Comparison of ENCODE assay signal across 20 cellular contexts in the genomic region with DNA sequence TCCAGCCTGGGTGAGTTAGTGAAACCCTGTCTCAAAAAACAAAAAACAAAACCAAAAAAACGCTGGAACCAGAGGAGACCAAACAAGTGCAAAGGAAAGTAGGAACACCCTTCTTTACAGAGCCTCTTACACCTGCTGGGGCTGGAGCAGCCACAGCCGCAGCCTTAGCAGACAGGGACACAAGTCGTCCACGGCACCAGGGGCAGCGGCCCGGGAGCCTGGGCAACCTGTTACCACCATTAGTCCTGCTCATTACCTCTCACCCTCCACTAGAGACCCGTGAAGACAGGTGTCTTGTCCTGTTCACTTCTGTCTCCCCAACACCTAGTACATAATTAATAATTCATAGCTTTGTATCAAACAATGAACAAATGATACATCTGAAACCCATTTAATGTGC.
"Had no signal": no experiment of that assay in that cellular context is flagged by ENCODE, and none has a peak within 500 bp of the region (broad histone marks: within the 10 kb centered on the region; RNA-seq: fewer than 3 reads in every experiment).

No MANE protein-coding gene starts in this region.

- H3K36me3 ChIP-seq: esophagus squamous epithelium, gastrocnemius medialis, right lobe of liver had no signal

- H3K36me3 Mint-ChIP-seq: activated naive CD4-positive, alpha-beta T cell treated with anti-CD3 and anti-CD28 coated beads, Interleukin-2, amount 50 U/mL, for 72 hours had no signal

- H3K27me3 ChIP-seq: gastrocnemius medialis, right lobe of liver had no signal

- H3K9me3 ChIP-seq: esophagus squamous epithelium, gastrocnemius medialis, mucosa of descending colon, right lobe of liver had no signal

- ATAC-seq: activated naive CD4-positive, alpha-beta T cell treated with anti-CD3 and anti-CD28 coated beads, Interleukin-2, amount 50 U/mL, for 72 hours; gastrocnemius medialis; left cardiac atrium; mucosa of descending colon; right lobe of liver; SK-N-SH treated with all-trans-retinoic acid at 6 μM for 48 hours had no signal

- DNase-seq: activated CD4-positive, alpha-beta T cell treated with anti-CD3 and anti-CD28 coated beads for 1 hour; activated CD4-positive, alpha-beta T cell treated with anti-CD3 and anti-CD28 coated beads, Interleukin-2, amount 50 U/mL, for 1 hour; central memory CD4-positive, alpha-beta T cell; esophagus squamous epithelium; gastrocnemius medialis; hypothalamus; left cardiac atrium; mesenchymal stem cell; mucosa of descending colon; nephron progenitor cell; small intestine; stimulated activated CD4-positive, alpha-beta T cell treated with anti-CD3 and anti-CD28 coated beads, Interleukin-15, amount 100 ng/mL, for 24 hours; stimulated activated naive CD4-positive, alpha-beta T cell had no signal

- H3K27ac ChIP-seq: dorsolateral prefrontal cortex, esophagus squamous epithelium, gastrocnemius medialis, parathyroid adenoma, right lobe of liver, VCaP had no signal

- H3K4me1 ChIP-seq: gastrocnemius medialis, parathyroid adenoma, right lobe of liver had no signal

- H3K27ac Mint-ChIP-seq: activated naive CD4-positive, alpha-beta T cell treated with anti-CD3 and anti-CD28 coated beads, Interleukin-2, amount 50 U/mL, for 72 hours; activated T-helper 1 cell treated with anti-CD3 and anti-CD28 coated beads, Interleukin-12 subunit alpha, Interleukin-12 subunit beta, Interleukin-2, Interleukin-4 antibody, amounts not matched to agents 30 ng/mL and 10 ng/mL and 1 ng/mL, durations not matched to agents 14 hours and 24 hours and 36 hours; nephron progenitor cell had no signal

- H3K4me3 ChIP-seq: dorsolateral prefrontal cortex, esophagus squamous epithelium, gastrocnemius medialis, mucosa of descending colon, right lobe of liver had no signal

- H3K4me3 Mint-ChIP-seq: activated T-helper 1 cell treated with anti-CD3 and anti-CD28 coated beads, Interleukin-12 subunit alpha, Interleukin-12 subunit beta, Interleukin-2, Interleukin-4 antibody, amounts not matched to agents 30 ng/mL and 10 ng/mL and 1 ng/mL, durations not matched to agents 14 hours and 24 hours and 36 hours; nephron progenitor cell had no signal

- H3K9me3 Mint-ChIP-seq: activated T-helper 1 cell treated with anti-CD3 and anti-CD28 coated beads, Interleukin-12 subunit alpha, Interleukin-12 subunit beta, Interleukin-2, Interleukin-4 antibody, amounts not matched to agents 30 ng/mL and 10 ng/mL and 1 ng/mL, durations not matched to agents 14 hours and 24 hours and 36 hours; nephron progenitor cell had no signal
